In the genomic region with DNA sequence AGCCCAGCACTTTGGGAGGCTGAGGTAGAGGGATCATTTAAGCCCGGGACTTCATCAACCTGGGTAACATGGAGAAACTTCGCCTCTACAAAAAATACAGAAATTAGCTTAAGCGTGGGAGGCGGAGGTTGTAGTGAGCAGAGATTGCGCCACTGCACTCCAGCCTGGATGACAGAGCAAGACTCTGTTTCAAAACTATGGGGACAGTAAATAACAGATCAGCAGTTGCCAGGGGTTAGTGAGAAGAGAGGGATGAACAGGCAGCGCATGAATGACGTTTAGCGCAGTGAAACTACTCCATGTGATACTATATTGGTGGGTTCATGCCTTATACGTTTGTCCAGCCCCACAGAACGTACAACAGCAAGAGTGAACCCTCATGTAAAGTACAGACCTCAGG, we compare ENCODE assay signal across 1 cellular context.
A peak's percentile ranks its signal among the peaks of the same experiment; 100 is the strongest.
TF ChIP-seq lines count a peak whose summit lies in the region.

No MANE protein-coding gene starts in this region.

TF ChIP-seq in IMR-90, 13 proteins besides CTCF, POLR2A, EP300 and RAD21:
- TF ChIP-seq RFX5 (IDR thresholded peaks at IDR 0.05; ENCODE audit: low read depth, low read length), result peak; percentile 76
- TF ChIP-seq CEBPB (IDR thresholded peaks at IDR 0.05; ENCODE audit: low read depth, low read length), result peak; percentile 89
- no peak for TF ChIP-seq FOS (IDR thresholded peaks at IDR 0.05; ENCODE audit: low read depth, low read length)
